8 cellular contexts compared by ENCODE assay signal in the genomic region with DNA sequence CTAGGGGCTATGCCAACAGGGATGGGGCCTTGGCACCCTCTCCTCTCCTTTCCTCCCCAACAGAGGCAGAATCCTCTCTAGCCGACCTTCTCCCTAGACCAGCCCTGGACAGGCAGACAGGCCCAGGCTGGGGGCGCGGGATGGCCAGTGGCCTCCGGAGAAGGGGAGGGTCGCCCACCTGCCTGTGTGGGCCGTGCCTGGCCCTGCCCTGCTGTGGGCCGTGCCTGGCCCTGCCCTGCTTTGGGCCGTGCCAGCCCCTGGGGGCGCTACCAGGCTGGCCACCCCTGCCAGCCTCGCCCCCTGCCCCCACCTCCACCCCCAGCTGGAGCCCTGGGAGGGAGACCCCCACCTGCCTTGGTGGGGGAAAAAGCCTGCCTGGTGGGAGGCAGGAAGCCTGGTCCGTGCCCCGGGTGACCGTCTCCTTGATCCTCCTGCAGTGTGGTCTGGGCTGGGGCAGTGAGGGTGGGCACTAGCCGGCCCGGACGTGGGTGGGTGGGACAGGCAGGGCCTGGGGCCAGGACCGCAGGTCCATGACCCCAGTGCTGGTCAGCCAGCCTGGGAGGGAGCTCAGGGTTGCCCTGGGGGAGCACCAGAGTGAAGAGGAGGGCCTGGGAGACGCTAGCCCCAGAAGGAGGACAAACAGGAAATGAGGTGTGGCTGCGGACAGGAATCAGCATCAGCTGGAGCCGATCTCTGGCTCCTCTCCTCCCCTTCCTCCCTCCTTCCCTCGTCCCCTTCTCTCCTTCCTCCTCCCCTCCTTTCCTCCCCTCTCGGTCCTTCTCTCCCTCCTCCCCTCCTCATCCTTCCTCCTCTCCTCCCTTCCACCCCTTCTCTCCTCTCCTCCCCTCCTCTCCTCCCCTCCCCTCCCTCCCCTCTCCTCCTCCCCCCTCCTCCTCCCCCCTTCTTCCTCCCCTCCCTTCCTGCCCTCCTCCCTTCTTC. TPM values are rescaled to one million over a fixed set of nuclear protein-coding genes. Genes with fewer than 3 reads are reported as not detected.
DNase-seq lines count a peak whose midpoint lies in the region; ATAC-seq lines count a peak whose summit lies in the region.

No MANE protein-coding gene starts in this region.

- no peaks in the 10 kb centered on the region for H3K36me3 ChIP-seq in SJCRH30
- no peaks in the 10 kb centered on the region for H3K36me3 ChIP-seq in duodenal mucosa (ENCODE audit: control insufficient read depth in 1 of 2, insufficient read depth in 2 of 2, low read length in 2 of 2)

- CTCF ChIA-PET in activated CD8-positive, alpha-beta memory T cell treated with anti-CD3 and anti-CD28 coated beads, Interleukin-2, amount 10 ng/mL, durations not matched to agents 7 days and 5 days (lab: Charles Lee): interaction anchor here (1.1 to 1.8 kb wide), 4 partner anchors 10 to 29 kb away, joined by 3 to 8 read pairs (median 3); no protein-coding TSS in a partner anchor

- H3K9me3 ChIP-seq in SJCRH30 (replicated peaks): no peaks in the 10 kb centered on the region
- no peaks in the 10 kb centered on the region for H3K9me3 ChIP-seq in duodenal mucosa (ENCODE audit: control insufficient read depth in 1 of 2, low read length in 2 of 2)

- peaks cover 13% of the 10 kb centered on the region; the same call in 1 of the 2 replicates for H3K4me1 ChIP-seq in SJCRH30
- H3K4me1 ChIP-seq in duodenal mucosa (ENCODE audit: control insufficient read depth in 1 of 2, insufficient read depth in 2 of 2, low read length in 2 of 2): peaks cover 43 to 51% of the 10 kb centered on the region in 2 donors

- peak overlapping the region; percentile 51 to 57 for H3K9ac ChIP-seq in duodenal mucosa (ENCODE audit: low read depth in 1 of 2, low read length in 2 of 2)

- peak; percentile 71 for DNase-seq in activated CD8-positive, alpha-beta memory T cell treated with anti-CD3 and anti-CD28 coated beads, Interleukin-2, amount 10 ng/mL, durations not matched to agents 7 days and 5 days
- no peak for DNase-seq in activated CD8-positive, alpha-beta memory T cell treated with anti-CD3 and anti-CD28 coated beads, Interleukin-2, amount 50 U/mL, for 4 hours
- DNase-seq in SJCRH30: peak in 1 of 2 experiments; percentile 43
- DNase-seq in naive B cell: no peak
- no peak for DNase-seq in activated gamma-delta T cell treated with Interleukin-2 at 50 U/mL for 16 hours
- DNase-seq in KG1 (lab: John Stamatoyannopoulos, UW): no peak

- H3K27ac ChIP-seq in SJCRH30 (no peak overlapping the region), duodenal mucosa (ENCODE audit: low read depth, low read length) (peak overlapping the region; percentile 77)

- peaks cover 57% of the 10 kb centered on the region for H3K4me1 Mint-ChIP-seq in activated CD8-positive, alpha-beta memory T cell treated with anti-CD3 and anti-CD28 coated beads, Interleukin-2, amount 10 ng/mL, durations not matched to agents 7 days and 5 days
- peaks cover 37 to 62% (median 60%) of the 10 kb centered on the region in 3 donors for H3K4me1 Mint-ChIP-seq in naive B cell

- no peaks in the 10 kb centered on the region for H3K9me3 Mint-ChIP-seq in activated CD8-positive, alpha-beta memory T cell treated with anti-CD3 and anti-CD28 coated beads, Interleukin-2, amount 10 ng/mL, durations not matched to agents 7 days and 5 days (ENCODE audit: low read depth)
- no peaks in the 10 kb centered on the region for H3K9me3 Mint-ChIP-seq in naive B cell

- H3K4me3 ChIP-seq in SJCRH30 (peak overlapping the region; percentile 27; the same call in 1 of the 2 replicates), duodenal mucosa (ENCODE audit: low read depth in 1 of 2, low read length in 2 of 2) (peak overlapping the region; percentile 29 to 45)

- H3K36me3 Mint-ChIP-seq in activated CD8-positive, alpha-beta memory T cell treated with anti-CD3 and anti-CD28 coated beads, Interleukin-2, amount 10 ng/mL, durations not matched to agents 7 days and 5 days: no peaks in the 10 kb centered on the region
- H3K36me3 Mint-ChIP-seq in naive B cell: no peaks in the 10 kb centered on the region

- H3K27me3 ChIP-seq in SJCRH30 (no peaks in the 10 kb centered on the region), duodenal mucosa (ENCODE audit: control insufficient read depth in 1 of 2, insufficient read depth in 2 of 2, low read length in 2 of 2) (no peaks in the 10 kb centered on the region)

- H3K27ac Mint-ChIP-seq in activated CD8-positive, alpha-beta memory T cell treated with anti-CD3 and anti-CD28 coated beads, Interleukin-2, amount 10 ng/mL, durations not matched to agents 7 days and 5 days: peak overlapping the region; percentile 90
- H3K27ac Mint-ChIP-seq in naive B cell: peak overlapping the region; percentile 84 to 99 (median 96)

- no peak for ATAC-seq in activated CD8-positive, alpha-beta memory T cell treated with anti-CD3 and anti-CD28 coated beads, Interleukin-2, amount 10 ng/mL, durations not matched to agents 7 days and 5 days
- no peak for ATAC-seq in naive B cell (ENCODE audit: low read depth in 2 of 2)
- ATAC-seq in HG03439 (IDR thresholded peaks at IDR 0.05; ENCODE audit: unreplicated experiment): no peak

- no peaks in the 10 kb centered on the region for H3K27me3 Mint-ChIP-seq in activated CD8-positive, alpha-beta memory T cell treated with anti-CD3 and anti-CD28 coated beads, Interleukin-2, amount 10 ng/mL, durations not matched to agents 7 days and 5 days
- H3K27me3 Mint-ChIP-seq in naive B cell: no peaks in the 10 kb centered on the region

- H3K4me3 Mint-ChIP-seq in activated CD8-positive, alpha-beta memory T cell treated with anti-CD3 and anti-CD28 coated beads, Interleukin-2, amount 10 ng/mL, durations not matched to agents 7 days and 5 days: peak overlapping the region; percentile 71
- H3K4me3 Mint-ChIP-seq in naive B cell: peak overlapping the region; percentile 65 to 83 (median 76)

RNA-seq across cellular contexts. Expression of a gene that starts 5.1 kb away (rescaled TPM):
- total RNA-seq in activated CD8-positive, alpha-beta memory T cell treated with anti-CD3 and anti-CD28 coated beads, Interleukin-2, amount 10 ng/mL, durations not matched to agents 7 days and 5 days: 100 to 1,000 TPM; 196 to 201 TPM
- total RNA-seq in SJCRH30 (2014; rRNA removed; shearing (Covaris generic)): 33.2 and 34.5 TPM in 2 replicates
- polyA plus RNA-seq in naive B cell (ENCODE audit: low read depth in 6 of 6): 100 to 1,000 TPM in 1 of 6 donors, 10 to 100 TPM in 5; 51.1 to 102 (median 57.1) TPM

RNA-seq across cellular contexts. Expression of a gene that starts 40.0 kb away (rescaled TPM):
- total RNA-seq in activated CD8-positive, alpha-beta memory T cell treated with anti-CD3 and anti-CD28 coated beads, Interleukin-2, amount 10 ng/mL, durations not matched to agents 7 days and 5 days: 100 to 1,000 TPM; 200 to 202 TPM
- 6.9 and 9.2 TPM in 2 replicates for total RNA-seq in SJCRH30 (2014; rRNA removed; shearing (Covaris generic))
- polyA plus RNA-seq in naive B cell (ENCODE audit: low read depth in 6 of 6): 100 to 1,000 TPM in 1 of 6 donors, 10 to 100 TPM in 5; 52.2 to 106 (median 75.1) TPM

RNA-seq across cellular contexts. Expression of a gene that starts 40.6 kb away (rescaled TPM):
- total RNA-seq in activated CD8-positive, alpha-beta memory T cell treated with anti-CD3 and anti-CD28 coated beads, Interleukin-2, amount 10 ng/mL, durations not matched to agents 7 days and 5 days: 10 to 100 TPM in 1 of 2 experiments, 1 to 10 TPM in 1; 7.2 to 10.1 TPM
- 0.38 TPM in 1 of 2 replicates, not detected in the other for total RNA-seq in SJCRH30 (2014; rRNA removed; shearing (Covaris generic))
- polyA plus RNA-seq in naive B cell (ENCODE audit: low read depth in 6 of 6): 1 to 10 TPM in 1 of 6 donors, under 1 TPM in 5; 0.48 to 1.2 (median 0.85) TPM

RNA-seq across cellular contexts. Expression of a gene that starts 40.6 kb away (rescaled TPM):
- total RNA-seq in activated CD8-positive, alpha-beta memory T cell treated with anti-CD3 and anti-CD28 coated beads, Interleukin-2, amount 10 ng/mL, durations not matched to agents 7 days and 5 days: 10 to 100 TPM; 37.4 to 52.7 TPM
- total RNA-seq in SJCRH30 (2014; rRNA removed; shearing (Covaris generic)): 13.9 and 16.2 TPM in 2 replicates
- 1 to 10 TPM; 1.7 to 9.2 (median 4.8) TPM for polyA plus RNA-seq in naive B cell (ENCODE audit: low read depth in 6 of 6)

Comparison
In these comparisons a context has a peak if more than half of its experiments do, and no peak if none do; other contexts are left out.
1. RNA of a gene that starts 40.0 kb away (total RNA-seq): 200 to 202 TPM in activated CD8-positive, alpha-beta memory T cell treated with anti-CD3 and anti-CD28 coated beads, Interleukin-2, amount 10 ng/mL, durations not matched to agents 7 days and 5 days; 6.9 to 9.2 TPM in SJCRH30; every median in the first group is over 10 times any median in the second.